8 cellular contexts compared by ENCODE assay signal in the genomic region with DNA sequence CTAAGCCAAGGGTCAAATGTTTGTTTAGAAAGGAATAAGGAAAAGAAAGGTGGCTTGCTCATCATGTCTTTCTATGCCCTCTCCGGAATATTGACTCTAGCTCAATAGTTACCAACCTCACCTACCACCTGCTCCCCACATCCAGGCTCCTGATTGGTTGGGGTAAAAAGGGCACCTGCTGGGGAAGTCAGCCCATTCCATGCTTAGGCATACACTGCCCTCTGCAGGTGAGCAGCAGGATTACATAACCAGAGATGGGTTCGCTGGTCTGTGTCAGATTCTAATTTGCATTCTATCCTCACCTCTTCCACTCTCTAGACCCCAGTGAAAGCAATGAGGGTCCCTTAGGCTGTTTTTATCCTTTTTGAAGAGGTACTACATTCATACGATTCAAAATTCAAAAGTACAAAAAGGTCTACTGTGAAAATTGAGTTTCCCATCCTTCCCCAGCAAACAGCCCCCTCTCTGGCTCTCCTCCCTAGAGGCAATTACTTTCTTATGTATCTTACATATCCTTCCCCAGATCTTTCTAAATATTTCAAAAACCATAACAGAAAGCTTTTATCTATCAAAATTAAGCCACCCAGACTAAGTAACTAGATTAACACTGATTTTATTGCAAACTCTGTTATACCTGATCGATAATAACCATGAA.
A peak's percentile ranks its signal among the peaks of the same experiment; 100 is the strongest.
DNase-seq lines count a peak whose midpoint lies in the region; ATAC-seq and TF ChIP-seq lines count a peak whose summit lies in the region.

No MANE protein-coding gene starts in this region.

- TF ChIP-seq EP300 in neural cell (conservative IDR thresholded peaks at IDR 0.05; ENCODE audit: poor library complexity, severe bottlenecking) = peak; percentile 29

- H3K4me1 Mint-ChIP-seq in activated T-cell treated with anti-CD3 and anti-CD28 coated beads, Interleukin-2, amount 50 U/mL, for 24 hours (ENCODE audit: low read depth) = no peaks in the 10 kb centered on the region

- H3K4me3 ChIP-seq in OCI-LY3 (ENCODE audit: low read length) (no peak overlapping the region), fibroblast of mammary gland (ENCODE audit: control insufficient read depth, low read depth, low read length) (no peak overlapping the region), neural cell (ENCODE audit: low read length) (no peak overlapping the region), thoracic aorta (no peak overlapping the region)

- H3K27ac ChIP-seq in OCI-LY3 (ENCODE audit: low read length) = no peak overlapping the region
- H3K27ac ChIP-seq in neural cell (ENCODE audit: low read length) = no peak overlapping the region
- no peak overlapping the region for H3K27ac ChIP-seq in thoracic aorta

- H3K4me2 ChIP-seq in OCI-LY3 (ENCODE audit: low read length) (no peak overlapping the region), neural cell (ENCODE audit: low read length) (no peak overlapping the region)

- no peaks in the 10 kb centered on the region for H3K36me3 Mint-ChIP-seq in activated T-cell treated with anti-CD3 and anti-CD28 coated beads, Interleukin-2, amount 50 U/mL, for 24 hours (ENCODE audit: low read depth)

- TF ChIP-seq CTCF in OCI-LY3 (IDR thresholded peaks at IDR 0.05; ENCODE audit: low read depth, low read length) (peak; percentile 99), fibroblast of mammary gland (conservative IDR thresholded peaks at IDR 0.05; ENCODE audit: control insufficient read depth, insufficient read depth, low read depth, low read length) (peak; percentile 89), neural cell (IDR thresholded peaks at IDR 0.05; ENCODE audit: poor library complexity, severe bottlenecking) (peak; percentile 97), thoracic aorta (IDR thresholded peaks at IDR 0.05) (peak; percentile 70)

- H3K4me1 ChIP-seq in OCI-LY3 (ENCODE audit: low read length) = peaks cover 16% of the 10 kb centered on the region
- no peaks in the 10 kb centered on the region for H3K4me1 ChIP-seq in thoracic aorta (ENCODE audit: control insufficient read depth in 1 of 2, low read depth in 2 of 2)

- no peak for ATAC-seq in thoracic aorta (ENCODE audit: insufficient number of reproducible peaks, low FRiP score, low read depth)
- ATAC-seq in GM21526 (IDR thresholded peaks at IDR 0.05; ENCODE audit: low FRiP score, unreplicated experiment) = no peak

- peaks cover 39% of the 10 kb centered on the region for H3K27me3 ChIP-seq in OCI-LY3 (ENCODE audit: low read depth, low read length)
- H3K27me3 ChIP-seq in neural cell (ENCODE audit: insufficient read depth, low read depth, low read length) = no peaks in the 10 kb centered on the region
- H3K27me3 ChIP-seq in thoracic aorta (replicated peaks; ENCODE audit: insufficient read depth) = no peaks in the 10 kb centered on the region

- DNase-seq in COLO668 (lab: John Stamatoyannopoulos, UW; ENCODE audit: unreplicated experiment) (peak; percentile 87), HuH-7 (ENCODE audit: low spot score) (peak; percentile 74), fibroblast of mammary gland (ENCODE audit: low read depth) (peak; percentile 46), thoracic aorta (ENCODE audit: low spot score) (no peak)
- DNase-seq in activated T-cell treated with anti-CD3 and anti-CD28 coated beads, Interleukin-2, amount 50 U/mL, for 24 hours = peak; percentile 62

- H4K20me1 ChIP-seq in OCI-LY3 (ENCODE audit: insufficient read depth, low read length) (no peaks in the 10 kb centered on the region), neural cell (ENCODE audit: insufficient read depth) (no peaks in the 10 kb centered on the region)

- TF ChIP-seq RAD21 in neural cell (conservative IDR thresholded peaks at IDR 0.05) = peak; percentile 99

- H3K9me3 ChIP-seq in OCI-LY3 (ENCODE audit: insufficient read depth, low read length) = no peaks in the 10 kb centered on the region
- no peaks in the 10 kb centered on the region for H3K9me3 ChIP-seq in neural cell (ENCODE audit: low read length)
- H3K9me3 ChIP-seq in thoracic aorta = no peaks in the 10 kb centered on the region

- H2AFZ ChIP-seq in OCI-LY3 (ENCODE audit: low read depth, low read length) (no peak overlapping the region), neural cell (ENCODE audit: low read depth, low read length) (no peak overlapping the region)

- H3K36me3 ChIP-seq in OCI-LY3 (replicated peaks; ENCODE audit: low read depth, low read length) (no peaks in the 10 kb centered on the region), neural cell (ENCODE audit: insufficient read depth, low read length) (no peaks in the 10 kb centered on the region), thoracic aorta (no peaks in the 10 kb centered on the region)

- no peaks in the 10 kb centered on the region for H3K9me3 Mint-ChIP-seq in activated T-cell treated with anti-CD3 and anti-CD28 coated beads, Interleukin-2, amount 50 U/mL, for 24 hours

- no peak overlapping the region for H3K9ac ChIP-seq in OCI-LY3 (ENCODE audit: low read length)
- no peak overlapping the region for H3K9ac ChIP-seq in neural cell (ENCODE audit: low read length)

- H3K27ac Mint-ChIP-seq in activated T-cell treated with anti-CD3 and anti-CD28 coated beads, Interleukin-2, amount 50 U/mL, for 24 hours = no peak overlapping the region

- no peak overlapping the region for H3K4me3 Mint-ChIP-seq in activated T-cell treated with anti-CD3 and anti-CD28 coated beads, Interleukin-2, amount 50 U/mL, for 24 hours

- H3K9me2 ChIP-seq in neural cell (ENCODE audit: insufficient read depth, low read length) = no peaks in the 10 kb centered on the region

- H3K79me2 ChIP-seq in OCI-LY3 (ENCODE audit: low read length) (no peaks in the 10 kb centered on the region), neural cell (replicated peaks; ENCODE audit: insufficient read depth, low read length) (no peaks in the 10 kb centered on the region)

- no peaks in the 10 kb centered on the region for H3F3A ChIP-seq in neural cell (ENCODE audit: insufficient read depth, low read length, poor library complexity, severe bottlenecking)

- H3K27me3 Mint-ChIP-seq in activated T-cell treated with anti-CD3 and anti-CD28 coated beads, Interleukin-2, amount 50 U/mL, for 24 hours = peaks cover 22% of the 10 kb centered on the region

TF ChIP-seq in neural cell, 6 proteins besides CTCF, POLR2A, EP300 and RAD21:
- TF ChIP-seq SMC3 (conservative IDR thresholded peaks at IDR 0.05; ENCODE audit: poor library complexity) (peak; percentile 99), MXI1 (conservative IDR thresholded peaks at IDR 0.05; ENCODE audit: poor library complexity, severe bottlenecking) (no peak)
